Comparison of ENCODE assay signal across 15 cellular contexts in genomic region chr18:74241970-74242369, GRCh38. TPM values are rescaled to one million over a fixed set of nuclear protein-coding genes. Genes with fewer than 3 reads are reported as not detected.
DNase-seq lines count a peak whose midpoint lies in the region; ATAC-seq and TF ChIP-seq lines count a peak whose summit lies in the region.
"Had no signal": no experiment of that assay in that cellular context is flagged by ENCODE, and none has a peak within 500 bp of the region (broad histone marks: within the 10 kb centered on the region; RNA-seq: fewer than 3 reads in every experiment).

No MANE protein-coding gene starts in this region.

- no peak overlapping the region for H3K4me3 Mint-ChIP-seq in progenitor cell of endocrine pancreas (ENCODE audit: low read depth)
- H3K4me3 Mint-ChIP-seq: B cell had no signal

- H3K27ac Mint-ChIP-seq in progenitor cell of endocrine pancreas: peak overlapping the region; percentile 24
- H3K27ac Mint-ChIP-seq: B cell had no signal

- H3K36me3 Mint-ChIP-seq in progenitor cell of endocrine pancreas (ENCODE audit: insufficient read depth): no peaks in the 10 kb centered on the region

- peaks cover 22% of the 10 kb centered on the region for H3K4me1 Mint-ChIP-seq in progenitor cell of endocrine pancreas (ENCODE audit: low read depth)

- peak; percentile 67 for DNase-seq in OCI-M1 (lab: John Stamatoyannopoulos, UW)
- DNase-seq in left lobe of liver (ENCODE audit: low spot score): no peak
- DNase-seq in progenitor cell of endocrine pancreas (ENCODE audit: low spot score, unreplicated experiment): no peak
- no peak for DNase-seq in NOMO-1 (lab: John Stamatoyannopoulos, UW; ENCODE audit: unreplicated experiment in 2 of 2)
- DNase-seq in T-helper 2 cell: no peak
- DNase-seq: DMS53, H7, NCI-H1048, NCI-H1436, NCI-H1930, NCI-H226, NCI-H524 had no signal

- H3K9me3 Mint-ChIP-seq in progenitor cell of endocrine pancreas (ENCODE audit: low read depth): peaks cover 3% of the 10 kb centered on the region

- ATAC-seq in left lobe of liver (peak; percentile 41), HG03460 (IDR thresholded peaks at IDR 0.05; ENCODE audit: unreplicated experiment) (no peak), GM21381 (IDR thresholded peaks at IDR 0.05; ENCODE audit: unreplicated experiment) (no peak)

- TF ChIP-seq CTCF in progenitor cell of endocrine pancreas (IDR thresholded peaks at IDR 0.05; ENCODE audit: unreplicated experiment): no peak

- H3K27me3 Mint-ChIP-seq in progenitor cell of endocrine pancreas: no peaks in the 10 kb centered on the region

RNA-seq across cellular contexts. Expression of gene CYB5A, which starts 49.8 kb away (rescaled TPM):
- total RNA-seq in left lobe of liver (984 TPM), progenitor cell of endocrine pancreas (213 and 223 TPM in 2 replicates)
